1 cellular context compared by ENCODE assay signal in the genomic region with DNA sequence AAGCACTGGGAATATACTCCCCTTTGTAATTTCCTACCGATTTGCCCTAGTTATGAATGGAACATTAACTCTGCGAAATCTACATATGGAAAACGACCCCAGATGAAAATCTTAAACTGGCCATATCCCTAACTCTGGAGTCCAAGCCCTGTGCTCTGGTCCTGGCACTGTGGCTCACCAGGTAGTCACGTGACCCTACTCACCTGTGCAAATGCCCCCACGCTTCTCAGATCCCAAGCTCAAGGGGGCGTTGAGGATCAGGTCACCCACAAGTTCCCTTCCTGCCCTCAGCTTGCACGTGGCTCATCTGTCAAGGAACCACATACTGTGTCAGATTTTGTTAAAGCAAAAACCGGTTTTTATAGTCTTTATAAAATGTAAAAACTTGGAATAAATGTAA.
A peak's percentile ranks its signal among the peaks of the same experiment; 100 is the strongest.
TF ChIP-seq lines count a peak whose summit lies in the region.

No MANE protein-coding gene starts in this region.

TF ChIP-seq in WTC11, 78 proteins besides CTCF, POLR2A, EP300 and RAD21 (continued from another document):
- TF ChIP-seq, protein P1, sequence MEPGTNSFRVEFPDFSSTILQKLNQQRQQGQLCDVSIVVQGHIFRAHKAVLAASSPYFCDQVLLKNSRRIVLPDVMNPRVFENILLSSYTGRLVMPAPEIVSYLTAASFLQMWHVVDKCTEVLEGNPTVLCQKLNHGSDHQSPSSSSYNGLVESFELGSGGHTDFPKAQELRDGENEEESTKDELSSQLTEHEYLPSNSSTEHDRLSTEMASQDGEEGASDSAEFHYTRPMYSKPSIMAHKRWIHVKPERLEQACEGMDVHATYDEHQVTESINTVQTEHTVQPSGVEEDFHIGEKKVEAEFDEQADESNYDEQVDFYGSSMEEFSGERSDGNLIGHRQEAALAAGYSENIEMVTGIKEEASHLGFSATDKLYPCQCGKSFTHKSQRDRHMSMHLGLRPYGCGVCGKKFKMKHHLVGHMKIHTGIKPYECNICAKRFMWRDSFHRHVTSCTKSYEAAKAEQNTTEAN (CRISPR knock-in tag; IDR thresholded peaks at IDR 0.05), result no peak
- TF ChIP-seq JAZF1 (CRISPR knock-in tag; IDR thresholded peaks at IDR 0.05) (no peak), PRRX2 (CRISPR knock-in tag; IDR thresholded peaks at IDR 0.05) (no peak), TCF7 (CRISPR knock-in tag; IDR thresholded peaks at IDR 0.05; ENCODE audit: low read depth) (no peak), ZNF396 (CRISPR knock-in tag; IDR thresholded peaks at IDR 0.05; ENCODE audit: borderline replicate concordance) (no peak)
- TF ChIP-seq, protein P2, sequence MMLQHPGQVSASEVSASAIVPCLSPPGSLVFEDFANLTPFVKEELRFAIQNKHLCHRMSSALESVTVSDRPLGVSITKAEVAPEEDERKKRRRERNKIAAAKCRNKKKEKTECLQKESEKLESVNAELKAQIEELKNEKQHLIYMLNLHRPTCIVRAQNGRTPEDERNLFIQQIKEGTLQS (CRISPR knock-in tag; conservative IDR thresholded peaks at IDR 0.05), result no peak
- TF ChIP-seq, protein P3, sequence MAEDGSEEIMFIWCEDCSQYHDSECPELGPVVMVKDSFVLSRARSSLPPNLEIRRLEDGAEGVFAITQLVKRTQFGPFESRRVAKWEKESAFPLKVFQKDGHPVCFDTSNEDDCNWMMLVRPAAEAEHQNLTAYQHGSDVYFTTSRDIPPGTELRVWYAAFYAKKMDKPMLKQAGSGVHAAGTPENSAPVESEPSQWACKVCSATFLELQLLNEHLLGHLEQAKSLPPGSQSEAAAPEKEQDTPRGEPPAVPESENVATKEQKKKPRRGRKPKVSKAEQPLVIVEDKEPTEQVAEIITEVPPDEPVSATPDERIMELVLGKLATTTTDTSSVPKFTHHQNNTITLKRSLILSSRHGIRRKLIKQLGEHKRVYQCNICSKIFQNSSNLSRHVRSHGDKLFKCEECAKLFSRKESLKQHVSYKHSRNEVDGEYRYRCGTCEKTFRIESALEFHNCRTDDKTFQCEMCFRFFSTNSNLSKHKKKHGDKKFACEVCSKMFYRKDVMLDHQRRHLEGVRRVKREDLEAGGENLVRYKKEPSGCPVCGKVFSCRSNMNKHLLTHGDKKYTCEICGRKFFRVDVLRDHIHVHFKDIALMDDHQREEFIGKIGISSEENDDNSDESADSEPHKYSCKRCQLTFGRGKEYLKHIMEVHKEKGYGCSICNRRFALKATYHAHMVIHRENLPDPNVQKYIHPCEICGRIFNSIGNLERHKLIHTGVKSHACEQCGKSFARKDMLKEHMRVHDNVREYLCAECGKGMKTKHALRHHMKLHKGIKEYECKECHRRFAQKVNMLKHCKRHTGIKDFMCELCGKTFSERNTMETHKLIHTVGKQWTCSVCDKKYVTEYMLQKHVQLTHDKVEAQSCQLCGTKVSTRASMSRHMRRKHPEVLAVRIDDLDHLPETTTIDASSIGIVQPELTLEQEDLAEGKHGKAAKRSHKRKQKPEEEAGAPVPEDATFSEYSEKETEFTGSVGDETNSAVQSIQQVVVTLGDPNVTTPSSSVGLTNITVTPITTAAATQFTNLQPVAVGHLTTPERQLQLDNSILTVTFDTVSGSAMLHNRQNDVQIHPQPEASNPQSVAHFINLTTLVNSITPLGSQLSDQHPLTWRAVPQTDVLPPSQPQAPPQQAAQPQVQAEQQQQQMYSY (CRISPR knock-in tag; IDR thresholded peaks at IDR 0.05), result peak; percentile 26; the same call in 1 of the 2 replicates
- TF ChIP-seq, protein P4, sequence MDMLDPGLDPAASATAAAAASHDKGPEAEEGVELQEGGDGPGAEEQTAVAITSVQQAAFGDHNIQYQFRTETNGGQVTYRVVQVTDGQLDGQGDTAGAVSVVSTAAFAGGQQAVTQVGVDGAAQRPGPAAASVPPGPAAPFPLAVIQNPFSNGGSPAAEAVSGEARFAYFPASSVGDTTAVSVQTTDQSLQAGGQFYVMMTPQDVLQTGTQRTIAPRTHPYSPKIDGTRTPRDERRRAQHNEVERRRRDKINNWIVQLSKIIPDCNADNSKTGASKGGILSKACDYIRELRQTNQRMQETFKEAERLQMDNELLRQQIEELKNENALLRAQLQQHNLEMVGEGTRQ (CRISPR knock-in tag; IDR thresholded peaks at IDR 0.05), result peak; percentile 79
- TF ChIP-seq, protein P5, sequence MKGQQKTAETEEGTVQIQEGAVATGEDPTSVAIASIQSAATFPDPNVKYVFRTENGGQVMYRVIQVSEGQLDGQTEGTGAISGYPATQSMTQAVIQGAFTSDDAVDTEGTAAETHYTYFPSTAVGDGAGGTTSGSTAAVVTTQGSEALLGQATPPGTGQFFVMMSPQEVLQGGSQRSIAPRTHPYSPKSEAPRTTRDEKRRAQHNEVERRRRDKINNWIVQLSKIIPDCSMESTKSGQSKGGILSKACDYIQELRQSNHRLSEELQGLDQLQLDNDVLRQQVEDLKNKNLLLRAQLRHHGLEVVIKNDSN (CRISPR knock-in tag; IDR thresholded peaks at IDR 0.05), result peak; percentile 34; the same call in 1 of the 2 replicates
